1 cellular context compared by ENCODE assay signal in genomic region chr1:202005958-202006357, GRCh38.
TF ChIP-seq lines count a peak whose summit lies in the region.

No MANE protein-coding gene starts in this region.

TF ChIP-seq in endothelial cell of umbilical vein, 7 proteins besides CTCF, POLR2A, EP300 and RAD21 (continued from another document):
- TF ChIP-seq MYC (IDR thresholded peaks at IDR 0.05; ENCODE audit: low read depth, low read length): no peak
- TF ChIP-seq FOS (IDR thresholded peaks at IDR 0.05; ENCODE audit: borderline replicate concordance, insufficient read depth, low read length): no peak
- no peak for TF ChIP-seq POLR2AphosphoS5 (IDR thresholded peaks at IDR 0.05; ENCODE audit: insufficient read depth, low read depth, low read length)
- no peak for TF ChIP-seq JUN (IDR thresholded peaks at IDR 0.05; ENCODE audit: borderline replicate concordance, insufficient read depth, insufficient read length, low read depth)
- TF ChIP-seq, protein P1, sequence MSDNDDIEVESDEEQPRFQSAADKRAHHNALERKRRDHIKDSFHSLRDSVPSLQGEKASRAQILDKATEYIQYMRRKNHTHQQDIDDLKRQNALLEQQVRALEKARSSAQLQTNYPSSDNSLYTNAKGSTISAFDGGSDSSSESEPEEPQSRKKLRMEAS (IDR thresholded peaks at IDR 0.05; ENCODE audit: insufficient read depth, insufficient read length): no peak
- no peak for TF ChIP-seq GATA2 (IDR thresholded peaks at IDR 0.05; ENCODE audit: insufficient read depth, insufficient read length, low read depth, low read length)
